ENCODE assay signal across 8 cellular contexts in the genomic region with DNA sequence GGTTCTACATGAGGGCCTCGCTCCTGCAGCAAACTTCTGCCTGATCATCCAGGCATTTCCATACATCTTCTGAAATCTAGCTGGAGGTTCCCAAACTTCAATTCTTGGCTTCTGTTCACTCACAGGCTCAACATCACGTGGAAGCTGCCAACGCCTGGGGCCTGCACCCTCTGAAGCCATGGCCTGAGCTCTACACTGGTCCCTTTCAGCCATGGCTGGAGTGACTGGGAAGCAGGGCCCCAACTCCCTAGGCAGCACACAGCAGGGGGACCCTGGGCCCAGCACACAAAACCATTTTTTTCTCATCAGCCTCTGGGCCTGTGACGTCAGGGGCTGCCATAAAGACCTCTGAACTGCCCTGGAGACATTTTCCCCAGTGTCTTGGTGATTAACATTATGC.
"Had no signal": no experiment of that assay in that cellular context is flagged by ENCODE, and none has a peak within 500 bp of the region (broad histone marks: within the 10 kb centered on the region; RNA-seq: fewer than 3 reads in every experiment).

No MANE protein-coding gene starts in this region.

- H3K27ac ChIP-seq: HL-60, KMS-11 had no signal

- H3K4me2 ChIP-seq: KMS-11 had no signal

- ATAC-seq: K562 had no signal

- H3K4me3 ChIP-seq: K562 had no signal

- DNase-seq: IMR-90, Karpas-422, KBM-7, KG1 had no signal

- H3K9ac ChIP-seq: KMS-11 had no signal

- FAIRE-seq: HTR-8/SVneo, K562 had no signal
